1 cellular context compared by ENCODE assay signal in genomic region chr2:158009425-158009824, GRCh38.
TF ChIP-seq lines count a peak whose summit lies in the region.

No MANE protein-coding gene starts in this region.

TF ChIP-seq in liver, 16 proteins besides CTCF, POLR2A, EP300 and RAD21 (continued from another document):
- no peak for TF ChIP-seq ZBTB33 (IDR thresholded peaks at IDR 0.05)
